Comparison of ENCODE assay signal across 15 cellular contexts in genomic region chr16:81456523-81457325, GRCh38. TPM values are rescaled to one million over a fixed set of nuclear protein-coding genes. Genes with fewer than 3 reads are reported as not detected.
DNase-seq lines count a peak whose midpoint lies in the region; ATAC-seq and TF ChIP-seq lines count a peak whose summit lies in the region.
"Had no signal": no experiment of that assay in that cellular context is flagged by ENCODE, and none has a peak within 500 bp of the region (broad histone marks: within the 10 kb centered on the region; RNA-seq: fewer than 3 reads in every experiment).

No MANE protein-coding gene starts in this region.

- H3K4me1 Mint-ChIP-seq in CD4-positive, CD25-positive, alpha-beta regulatory T cell: peaks cover 17 to 77% (median 36%) of the 10 kb centered on the region in 4 donors
- H3K4me1 Mint-ChIP-seq in nephron: peaks cover 30% of the 10 kb centered on the region

- TF ChIP-seq CTCF in Peyer's patch (IDR thresholded peaks at IDR 0.05) (no peak), hepatocyte (IDR thresholded peaks at IDR 0.05; ENCODE audit: poor library complexity) (no peak), nephron (IDR thresholded peaks at IDR 0.05; ENCODE audit: unreplicated experiment in 3 of 3) (no peak), thyroid gland (IDR thresholded peaks at IDR 0.05) (no peak)

- peaks cover 11% of the 10 kb centered on the region for H3K36me3 ChIP-seq in CD4-positive, CD25-positive, alpha-beta regulatory T cell (ENCODE audit: control insufficient read depth, insufficient read depth, low read length)
- H3K36me3 ChIP-seq in Peyer's patch (no peaks in the 10 kb centered on the region), hepatocyte (replicated peaks; ENCODE audit: insufficient read depth, low read depth) (no peaks in the 10 kb centered on the region), thyroid gland (no peaks in the 10 kb centered on the region)

- peak overlapping the region; percentile 62 for H3K4me2 ChIP-seq in hepatocyte

- H3K9me3 Mint-ChIP-seq in CD4-positive, CD25-positive, alpha-beta regulatory T cell: no peaks in the 10 kb centered on the region
- H3K9me3 Mint-ChIP-seq in nephron: no peaks in the 10 kb centered on the region
- H3K9me3 Mint-ChIP-seq: activated CD4-positive, alpha-beta T cell treated with anti-CD3 and anti-CD28 coated beads, Interleukin-2, amount 10 ng/mL, durations not matched to agents 24 days and 14 days; activated T-helper 1 cell treated with anti-CD3 and anti-CD28 coated beads, Interleukin-12 subunit alpha, Interleukin-12 subunit beta, Interleukin-2, Interleukin-4 antibody, amounts not matched to agents 30 ng/mL and 10 ng/mL and 1 ng/mL, durations not matched to agents 14 hours and 24 hours and 36 hours had no signal

- 72% methylated on average over 23 of the region's 23 CpGs for WGBS in hepatocyte (ENCODE audit: low lambda C conversion rate, missing lambda C conversion rate)
- WGBS in thyroid gland, 2 donors: 93% methylated on average over 21 to 22 of the region's 23 CpGs

- H3K27ac ChIP-seq in CD4-positive, CD25-positive, alpha-beta regulatory T cell (ENCODE audit: insufficient read depth, low read length, poor library complexity, severe bottlenecking): no peak overlapping the region
- H3K27ac ChIP-seq in Peyer's patch: peak overlapping the region in 3 of 4 donors; percentile 78 to 85 (median 83)
- peak overlapping the region; percentile 83 for H3K27ac ChIP-seq in hepatocyte
- H3K27ac ChIP-seq in thyroid gland: no peak overlapping the region

- peaks cover 8% of the 10 kb centered on the region for H3K4me1 ChIP-seq in CD4-positive, CD25-positive, alpha-beta regulatory T cell (ENCODE audit: control insufficient read depth, insufficient read depth, low read length, poor library complexity, severe bottlenecking)
- H3K4me1 ChIP-seq in Peyer's patch (peaks cover 0 to 88% (median 11%) of the 10 kb centered on the region in 4 donors), hepatocyte (ENCODE audit: insufficient read depth) (peaks cover 33% of the 10 kb centered on the region), thyroid gland (peaks cover 7 to 43% of the 10 kb centered on the region in 2 donors)

- peaks cover 88% of the 10 kb centered on the region for H3K79me2 ChIP-seq in hepatocyte

- no peak overlapping the region for H3K4me3 Mint-ChIP-seq in CD4-positive, CD25-positive, alpha-beta regulatory T cell
- H3K4me3 Mint-ChIP-seq in nephron: peak overlapping the region in 1 of 3 experiments; percentile 29
- H3K4me3 Mint-ChIP-seq: activated CD4-positive, alpha-beta T cell treated with anti-CD3 and anti-CD28 coated beads, Interleukin-2, amount 10 ng/mL, durations not matched to agents 24 days and 14 days; activated T-helper 1 cell treated with anti-CD3 and anti-CD28 coated beads, Interleukin-12 subunit alpha, Interleukin-12 subunit beta, Interleukin-2, Interleukin-4 antibody, amounts not matched to agents 30 ng/mL and 10 ng/mL and 1 ng/mL, durations not matched to agents 14 hours and 24 hours and 36 hours had no signal

- DNase-seq in CD4-positive, CD25-positive, alpha-beta regulatory T cell: no peak
- DNase-seq in Peyer's patch: peak in 2 of 3 donors; percentile 87 to 91
- peak; percentile 72 for DNase-seq in hepatocyte (ENCODE audit: low spot score)
- no peak for DNase-seq in DMS79 (lab: John Stamatoyannopoulos, UW)
- DNase-seq in NCI-H446 (lab: John Stamatoyannopoulos, UW): no peak
- no peak for DNase-seq in thyroid gland
- DNase-seq in HuH-7.5 (ENCODE audit: low spot score): no peak
- DNase-seq: activated CD4-positive, alpha-beta T cell treated with anti-CD3 and anti-CD28 coated beads, Interleukin-2, amount 10 ng/mL, durations not matched to agents 24 days and 14 days; heart left ventricle; left ventricle myocardium superior; MV-4-11; NCI-H2227 treated with DMSO at 0.1 percent for 48 hours; stimulated activated CD4-positive, alpha-beta T cell treated with anti-CD3 and anti-CD28 coated beads, Interleukin-2, amount 100 ng/mL, for 48 hours had no signal

- H3K27me3 ChIP-seq in CD4-positive, CD25-positive, alpha-beta regulatory T cell (ENCODE audit: control insufficient read depth, insufficient read depth, low read length): no peaks in the 10 kb centered on the region
- H3K27me3 ChIP-seq in Peyer's patch: no peaks in the 10 kb centered on the region
- H3K27me3 ChIP-seq in hepatocyte: no peaks in the 10 kb centered on the region
- H3K27me3 ChIP-seq in thyroid gland: no peaks in the 10 kb centered on the region
- H3K27me3 ChIP-seq: heart left ventricle had no signal

- peaks cover 24% of the 10 kb centered on the region for H3K36me3 Mint-ChIP-seq in CD4-positive, CD25-positive, alpha-beta regulatory T cell
- H3K36me3 Mint-ChIP-seq in nephron (ENCODE audit: low read depth): peaks cover 22% of the 10 kb centered on the region

- ATAC-seq in CD4-positive, CD25-positive, alpha-beta regulatory T cell (ENCODE audit: low read depth in 2 of 2): no peak

- H3K9me2 ChIP-seq in hepatocyte (replicated peaks; ENCODE audit: insufficient read depth): no peaks in the 10 kb centered on the region

- no peak overlapping the region for H2AFZ ChIP-seq in hepatocyte

- no peaks in the 10 kb centered on the region for H3K9me3 ChIP-seq in CD4-positive, CD25-positive, alpha-beta regulatory T cell (ENCODE audit: control insufficient read depth in 2 of 2, low read length in 2 of 2)
- H3K9me3 ChIP-seq in Peyer's patch: no peaks in the 10 kb centered on the region
- no peaks in the 10 kb centered on the region for H3K9me3 ChIP-seq in hepatocyte (ENCODE audit: low read depth)
- no peaks in the 10 kb centered on the region for H3K9me3 ChIP-seq in thyroid gland
- H3K9me3 ChIP-seq: heart left ventricle had no signal

- intact Hi-C loops in thyroid gland (cut with DNase I): no loop called here

- no peak overlapping the region for H3K4me3 ChIP-seq in CD4-positive, CD25-positive, alpha-beta regulatory T cell (ENCODE audit: low read depth, low read length)
- peak overlapping the region in 2 of 4 donors; percentile 34 to 39 for H3K4me3 ChIP-seq in Peyer's patch
- no peak overlapping the region for H3K4me3 ChIP-seq in hepatocyte
- no peak overlapping the region for H3K4me3 ChIP-seq in thyroid gland (replicated peaks in 1 of 3)
- H3K4me3 ChIP-seq: heart left ventricle had no signal

- peaks cover 74% of the 10 kb centered on the region for H4K20me1 ChIP-seq in hepatocyte (ENCODE audit: insufficient read depth, poor library complexity, severe bottlenecking)

- H3K27me3 Mint-ChIP-seq in CD4-positive, CD25-positive, alpha-beta regulatory T cell: peaks cover 4% of the 10 kb centered on the region
- no peaks in the 10 kb centered on the region for H3K27me3 Mint-ChIP-seq in nephron (ENCODE audit: low read depth)
- H3K27me3 Mint-ChIP-seq: activated CD4-positive, alpha-beta T cell treated with anti-CD3 and anti-CD28 coated beads, Interleukin-2, amount 10 ng/mL, durations not matched to agents 24 days and 14 days had no signal

- peak overlapping the region; percentile 38 to 67 (median 65) for H3K27ac Mint-ChIP-seq in CD4-positive, CD25-positive, alpha-beta regulatory T cell
- H3K27ac Mint-ChIP-seq in nephron: peak overlapping the region in 2 of 3 experiments; percentile 53 to 75
- H3K27ac Mint-ChIP-seq: activated T-helper 1 cell treated with anti-CD3 and anti-CD28 coated beads, Interleukin-12 subunit alpha, Interleukin-12 subunit beta, Interleukin-2, Interleukin-4 antibody, amounts not matched to agents 30 ng/mL and 10 ng/mL and 1 ng/mL, durations not matched to agents 14 hours and 24 hours and 36 hours had no signal

- TF ChIP-seq POLR2A in Peyer's patch (IDR thresholded peaks at IDR 0.05) (peak in 1 of 2 donors; percentile 32), thyroid gland (IDR thresholded peaks at IDR 0.05) (no peak)

RNA-seq across cellular contexts. Expression of gene CMIP, which starts 12.1 kb away (rescaled TPM):
- 49.7 TPM for total RNA-seq in CD4-positive, CD25-positive, alpha-beta regulatory T cell
- under 1 TPM; 0.21 to 0.96 (median 0.76) TPM for polyA plus RNA-seq in CD4-positive, CD25-positive, alpha-beta regulatory T cell
- 100 to 1,000 TPM in 1 of 4 donors, 10 to 100 TPM in 3; 44.6 to 152 (median 76.5) TPM for total RNA-seq in Peyer's patch
- total RNA-seq in hepatocyte: 9.4 and 17.8 TPM in 2 replicates
- 4.6 and 5.8 TPM in 2 replicates for polyA plus RNA-seq in hepatocyte
- total RNA-seq in thyroid gland: 10 to 100 TPM; 15.5 to 65.9 (median 20.2) TPM

Comparison
In these comparisons a context has a peak if more than half of its experiments do, and no peak if none do; other contexts are left out.
1. DNase-seq: peak in Peyer's patch (2 of 3) and hepatocyte (single experiment); none in CD4-positive, CD25-positive, alpha-beta regulatory T cell (0 of 3), DMS79 (single experiment), NCI-H446 (0 of 2), thyroid gland (0 of 2) and HuH-7.5 (single experiment).
2. H3K27ac ChIP-seq: peak in Peyer's patch (3 of 4) and hepatocyte (single experiment); none in CD4-positive, CD25-positive, alpha-beta regulatory T cell (single experiment) and thyroid gland (0 of 3).